ENCODE assay signal across 8 cellular contexts in the genomic region with DNA sequence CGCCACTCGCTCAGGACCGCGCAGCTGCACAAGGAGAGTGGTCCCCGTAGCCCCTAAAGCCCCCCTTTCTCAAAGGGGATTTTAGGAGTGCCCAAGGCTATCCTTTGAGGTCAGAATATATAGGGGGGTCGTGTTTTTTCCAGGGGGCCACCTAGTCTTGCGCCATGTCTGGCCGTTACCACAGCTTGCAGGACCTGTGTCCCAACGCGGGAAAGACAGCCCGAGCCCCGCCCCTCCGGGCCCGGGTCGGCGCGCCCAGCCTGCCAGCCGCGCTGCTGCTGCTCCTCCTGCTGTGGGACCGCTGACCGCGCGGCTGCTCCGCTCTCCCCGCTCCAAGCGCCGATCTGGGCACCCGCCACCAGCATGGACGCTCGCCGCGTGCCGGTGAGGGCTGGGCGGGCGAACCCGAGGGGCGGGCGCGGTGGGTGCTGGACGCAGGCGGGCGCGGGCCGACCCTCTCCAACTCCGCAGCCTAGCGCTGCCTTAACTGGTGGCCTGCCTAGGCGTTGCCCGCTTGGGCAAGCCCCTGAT. TPM values are rescaled to one million over a fixed set of nuclear protein-coding genes. Genes with fewer than 3 reads are reported as not detected.
DNase-seq lines count a peak whose midpoint lies in the region; ATAC-seq and TF ChIP-seq lines count a peak whose summit lies in the region.

A gene (plus strand): TSS at position 272 of the 531 bp plus-strand sequence. CDS start 92 bp downstream, at position 364.

- CTCF ChIA-PET in RWPE1 (lab: Yijun Ruan, JAX): interaction anchor here (0.6 to 0.9 kb wide), 2 partner anchors 144 to 328 kb away, joined by 3 to 5 read pairs; no protein-coding TSS in a partner anchor

- POLR2A ChIA-PET in RWPE1 (lab: Yijun Ruan, JAX; ENCODE audit: low non-redundant PET): no interaction called here

- no peak for TF ChIP-seq CTCF in RWPE1 (conservative IDR thresholded peaks at IDR 0.05; ENCODE audit: low read depth)

- DNase-seq in Daoy (ENCODE audit: low read depth) (peak; percentile 82), KG1 (lab: John Stamatoyannopoulos, UW) (peak; percentile 86), RWPE1 (ENCODE audit: low spot score) (peak; percentile 89), head of caudate nucleus (peak in 36 of 42 donors; percentile 4 to 59 (median 26)), posterior cingulate gyrus (peak in 7 of 10 donors; percentile 6 to 87 (median 36)), dedifferentiated amniotic fluid mesenchymal stem cell (ENCODE audit: extremely low spot score) (no peak)
- DNase-seq in activated naive CD4-positive, alpha-beta T cell (lab: John Stamatoyannopoulos, UW): peak in 3 of 4 experiments; percentile 3 to 27 (median 16)

- peak; percentile 41 for ATAC-seq in GM21723 (IDR thresholded peaks at IDR 0.05; ENCODE audit: unreplicated experiment)

- H3K27ac ChIP-seq in RWPE1: peak within 1 kb of the TSS; percentile 89

- intact Hi-C loops in head of caudate nucleus (cut with DNase I): no loop called here
- intact Hi-C loops in posterior cingulate gyrus (cut with DNase I): no loop called here

RNA-seq across cellular contexts. Expression of the gene that starts here (rescaled TPM):
- total RNA-seq in Daoy (2014; rRNA removed; shearing (Covaris generic)): 18.0 and 24.8 TPM in 2 replicates
